25 cellular contexts compared by ENCODE assay signal in the genomic region with DNA sequence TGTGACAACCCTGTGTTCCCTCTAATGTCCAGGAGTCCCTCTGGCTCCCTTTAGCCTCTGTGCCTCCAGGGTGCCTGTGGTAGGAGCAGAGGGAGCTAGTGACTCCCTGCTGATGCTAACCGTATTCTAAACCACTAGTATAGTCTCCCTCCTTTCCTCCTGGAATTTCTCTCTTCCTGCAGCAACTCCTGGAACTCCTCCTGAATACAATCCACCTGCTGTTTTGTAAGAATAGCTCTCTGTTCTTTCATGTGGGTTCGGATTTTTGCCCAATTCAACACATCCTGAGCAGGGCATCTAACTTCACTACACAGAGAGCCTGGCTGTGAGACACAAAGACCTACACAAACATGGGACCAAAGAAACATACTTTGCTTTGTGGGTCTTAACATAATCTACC.
A peak's percentile ranks its signal among the peaks of the same experiment; 100 is the strongest.
DNase-seq lines count a peak whose midpoint lies in the region; ATAC-seq and TF ChIP-seq lines count a peak whose summit lies in the region.
"Had no signal": no experiment of that assay in that cellular context is flagged by ENCODE, and none has a peak within 500 bp of the region (broad histone marks: within the 10 kb centered on the region; RNA-seq: fewer than 3 reads in every experiment).

No MANE protein-coding gene starts in this region.

- H2AK5ac ChIP-seq in mesendoderm (ENCODE audit: low read length) (no peak overlapping the region), H9 (ENCODE audit: insufficient read length, low read length) (no peak overlapping the region)

- no peak overlapping the region for H2AFZ ChIP-seq in H9 (ENCODE audit: low read length)
- H2AFZ ChIP-seq: hepatocyte had no signal

- H3K56ac ChIP-seq in mesendoderm (ENCODE audit: low read length), result no peak overlapping the region
- H3K56ac ChIP-seq in H9 (ENCODE audit: insufficient read length, low read depth, low read length), result no peak overlapping the region

- CTCF ChIA-PET in A673 (lab: Charles Lee), result no interaction called here

- H3K4me3 ChIP-seq in mesendoderm (ENCODE audit: low read length), result no peak overlapping the region
- no peak overlapping the region for H3K4me3 ChIP-seq in A673 (ENCODE audit: low read depth, low read length, poor library complexity, severe bottlenecking)
- H3K4me3 ChIP-seq in testis, result no peak overlapping the region
- H3K4me3 ChIP-seq: HAP-1, hepatocyte, spleen, upper lobe of right lung had no signal

- H4K20me1 ChIP-seq in H9 (ENCODE audit: control insufficient read depth, insufficient read depth, insufficient read length), result no peaks in the 10 kb centered on the region

- H2BK120ac ChIP-seq in mesendoderm (ENCODE audit: low read depth, low read length) (no peak overlapping the region), H9 (ENCODE audit: low read depth, low read length, poor library complexity, severe bottlenecking) (no peak overlapping the region)

- no peak overlapping the region for H2BK5ac ChIP-seq in mesendoderm (ENCODE audit: low read length)
- H2BK5ac ChIP-seq in H9 (ENCODE audit: insufficient read length, low read length), result no peak overlapping the region

- H3K18ac ChIP-seq in mesendoderm (ENCODE audit: low read length) (no peak overlapping the region), H9 (ENCODE audit: insufficient read length, low read depth, low read length) (no peak overlapping the region)

- WGBS in mesendoderm (ENCODE audit: extremely low coverage, insufficient coverage, low lambda C conversion rate), result no CpG with 5 or more reads among the region's 2 CpGs
- no CpG with 5 or more reads among the region's 2 CpGs for WGBS in H9 (ENCODE audit: extremely low coverage, insufficient read length, low lambda C conversion rate)
- 71 to 81% methylated on average over 2 of the region's 2 CpGs for WGBS in testis, 2 donors

- H3K36me3 ChIP-seq in mesendoderm (ENCODE audit: control insufficient read depth, insufficient read depth, low read length) (no peaks in the 10 kb centered on the region), A673 (ENCODE audit: insufficient read depth, low read length, poor library complexity, severe bottlenecking) (no peaks in the 10 kb centered on the region), testis (ENCODE audit: low read depth, missing control alignments) (no peaks in the 10 kb centered on the region)
- H3K36me3 ChIP-seq: HAP-1, spleen, upper lobe of right lung had no signal

- peak overlapping the region; percentile 23 for H3K27ac Mint-ChIP-seq in stimulated activated naive CD8-positive, alpha-beta T cell treated with anti-CD3 and anti-CD28 coated beads, Interleukin-15, Interleukin-2, amounts not matched to agents 100 ng/mL and 50 ng/mL, for 24 hours
- H3K27ac Mint-ChIP-seq in activated T-helper 17 cell treated with anti-CD3 and anti-CD28 coated beads, Interleukin-2, amount 50 U/mL, for 72 hours, result peak overlapping the region; percentile 99
- H3K27ac Mint-ChIP-seq in H9, result no peak overlapping the region
- H3K27ac Mint-ChIP-seq: activated T-helper 1 cell treated with anti-CD3 and anti-CD28 coated beads, Interleukin-12 subunit alpha, Interleukin-12 subunit beta, Interleukin-2, Interleukin-4 antibody, amounts not matched to agents 30 ng/mL and 10 ng/mL and 1 ng/mL, durations not matched to agents 14 hours and 24 hours and 36 hours had no signal

- ATAC-seq in stimulated activated naive CD8-positive, alpha-beta T cell treated with anti-CD3 and anti-CD28 coated beads, Interleukin-15, Interleukin-2, amounts not matched to agents 100 U/mL and 50 U/mL, for 24 hours, result no peak
- ATAC-seq in activated T-helper 17 cell treated with anti-CD3 and anti-CD28 coated beads, Interleukin-2, amount 50 U/mL, for 72 hours (replicated peaks), result no peak
- ATAC-seq: foreskin keratinocyte, PC-3, upper lobe of right lung had no signal

- no peak for DNase-seq in stimulated activated naive CD8-positive, alpha-beta T cell treated with anti-CD3 and anti-CD28 coated beads, Interleukin-15, Interleukin-2, amounts not matched to agents 100 U/mL and 50 U/mL, for 24 hours
- DNase-seq in mesendoderm (peak; percentile 46), H9 (no peak), A673 (ENCODE audit: low spot score) (no peak), NCI-H2081 (lab: John Stamatoyannopoulos, UW) (no peak), testis (no peak)
- DNase-seq: activated CD4-positive, alpha-beta T cell treated with anti-CD3 and anti-CD28 coated beads for 4 hours; DMS153; effector CD4-positive, alpha-beta T cell; foreskin keratinocyte; NCI-H187; NCI-H82; PC-3; SHP77; spleen; stimulated activated CD4-positive, alpha-beta T cell treated with anti-CD3 and anti-CD28 coated beads, Interleukin-4, amount 100 ng/mL, for 24 hours; SW 1271; upper lobe of right lung had no signal

- no peak overlapping the region for H3K4me3 Mint-ChIP-seq in stimulated activated naive CD8-positive, alpha-beta T cell treated with anti-CD3 and anti-CD28 coated beads, Interleukin-15, Interleukin-2, amounts not matched to agents 100 ng/mL and 50 ng/mL, for 24 hours
- H3K4me3 Mint-ChIP-seq in activated T-helper 17 cell treated with anti-CD3 and anti-CD28 coated beads, Interleukin-2, amount 50 U/mL, for 72 hours, result peak overlapping the region; percentile 83
- H3K4me3 Mint-ChIP-seq in H9, result no peak overlapping the region
- H3K4me3 Mint-ChIP-seq: activated T-helper 1 cell treated with anti-CD3 and anti-CD28 coated beads, Interleukin-12 subunit alpha, Interleukin-12 subunit beta, Interleukin-2, Interleukin-4 antibody, amounts not matched to agents 30 ng/mL and 10 ng/mL and 1 ng/mL, durations not matched to agents 14 hours and 24 hours and 36 hours; CD14-positive monocyte had no signal

- H3K79me1 ChIP-seq in mesendoderm (ENCODE audit: low read length), result no peaks in the 10 kb centered on the region
- H3K79me1 ChIP-seq in H9 (ENCODE audit: insufficient read depth, low read depth, low read length, poor library complexity, severe bottlenecking), result no peaks in the 10 kb centered on the region

- H3K9me3 Mint-ChIP-seq in stimulated activated naive CD8-positive, alpha-beta T cell treated with anti-CD3 and anti-CD28 coated beads, Interleukin-15, Interleukin-2, amounts not matched to agents 100 ng/mL and 50 ng/mL, for 24 hours, result no peaks in the 10 kb centered on the region
- peaks cover 3% of the 10 kb centered on the region for H3K9me3 Mint-ChIP-seq in activated T-helper 17 cell treated with anti-CD3 and anti-CD28 coated beads, Interleukin-2, amount 50 U/mL, for 72 hours
- H3K9me3 Mint-ChIP-seq in H9, result no peaks in the 10 kb centered on the region
- H3K9me3 Mint-ChIP-seq: activated T-helper 1 cell treated with anti-CD3 and anti-CD28 coated beads, Interleukin-12 subunit alpha, Interleukin-12 subunit beta, Interleukin-2, Interleukin-4 antibody, amounts not matched to agents 30 ng/mL and 10 ng/mL and 1 ng/mL, durations not matched to agents 14 hours and 24 hours and 36 hours; CD14-positive monocyte had no signal

- H3K9ac ChIP-seq in mesendoderm (ENCODE audit: low read length) (no peak overlapping the region), H9 (ENCODE audit: extremely low read depth, insufficient read length, low read length) (no peak overlapping the region)
- H3K9ac ChIP-seq: KMS-11 had no signal

- H3K9me3 ChIP-seq in H9 (ENCODE audit: control insufficient read depth, low read depth, low read length), result no peaks in the 10 kb centered on the region
- H3K9me3 ChIP-seq in A673 (ENCODE audit: low read depth, low read length, poor library complexity, severe bottlenecking), result no peaks in the 10 kb centered on the region
- no peaks in the 10 kb centered on the region for H3K9me3 ChIP-seq in testis
- H3K9me3 ChIP-seq: HAP-1, spleen, upper lobe of right lung had no signal

- H2BK20ac ChIP-seq in H9 (ENCODE audit: low read depth, low read length, poor library complexity, severe bottlenecking), result no peak overlapping the region

- POLR2A ChIA-PET in A673 (lab: Charles Lee; ENCODE audit: low non-redundant PET), result no interaction called here

- H3K23ac ChIP-seq in mesendoderm (ENCODE audit: low read length), result no peak overlapping the region
- no peak overlapping the region for H3K23ac ChIP-seq in H9 (ENCODE audit: insufficient read length, low read depth, low read length)

- BruUV-seq in A673 (replicated peaks; lab: Mats Ljungman, UMichigan), result no TSS peak

- no peaks in the 10 kb centered on the region for H3K27me3 Mint-ChIP-seq in stimulated activated naive CD8-positive, alpha-beta T cell treated with anti-CD3 and anti-CD28 coated beads, Interleukin-15, Interleukin-2, amounts not matched to agents 100 ng/mL and 50 ng/mL, for 24 hours
- H3K27me3 Mint-ChIP-seq in activated T-helper 17 cell treated with anti-CD3 and anti-CD28 coated beads, Interleukin-2, amount 50 U/mL, for 72 hours, result no peaks in the 10 kb centered on the region
- H3K27me3 Mint-ChIP-seq in H9 (ENCODE audit: low read depth), result peaks cover 25% of the 10 kb centered on the region

- H4K91ac ChIP-seq in H9 (ENCODE audit: insufficient read length, low read depth, low read length), result no peak overlapping the region

- H4K5ac ChIP-seq in mesendoderm (ENCODE audit: low read length), result no peak overlapping the region
- no peak overlapping the region for H4K5ac ChIP-seq in H9 (ENCODE audit: insufficient read length, low read depth, low read length)

- H3K4ac ChIP-seq in mesendoderm (ENCODE audit: low read depth, low read length), result no peak overlapping the region
- H3K4ac ChIP-seq in H9 (ENCODE audit: low read depth, low read length), result no peak overlapping the region

- no peak overlapping the region for H3K27ac ChIP-seq in mesendoderm (ENCODE audit: low read depth, low read length)
- H3K27ac ChIP-seq in H9 (ENCODE audit: insufficient read length, low read depth, low read length), result no peak overlapping the region
- no peak overlapping the region for H3K27ac ChIP-seq in A673 (ENCODE audit: low read depth, low read length, poor library complexity, severe bottlenecking)
- H3K27ac ChIP-seq in testis, result no peak overlapping the region
- H3K27ac ChIP-seq: foreskin keratinocyte, hepatocyte, KMS-11, spleen, upper lobe of right lung had no signal

- H2BK15ac ChIP-seq in mesendoderm (replicated peaks; ENCODE audit: low read depth) (no peak overlapping the region), H9 (ENCODE audit: low read depth, low read length) (no peak overlapping the region)

- H3K4me1 ChIP-seq in mesendoderm (ENCODE audit: control insufficient read depth, low read depth, low read length), result no peaks in the 10 kb centered on the region
- H3K4me1 ChIP-seq in H9 (ENCODE audit: insufficient read depth, low read length), result no peaks in the 10 kb centered on the region
- no peaks in the 10 kb centered on the region for H3K4me1 ChIP-seq in A673 (ENCODE audit: insufficient read depth, low read length, poor library complexity, severe bottlenecking)
- no peaks in the 10 kb centered on the region for H3K4me1 ChIP-seq in testis
- H3K4me1 ChIP-seq: HAP-1, upper lobe of right lung had no signal

- no peaks in the 10 kb centered on the region for H3K79me2 ChIP-seq in mesendoderm (ENCODE audit: control insufficient read depth, insufficient read depth, low read length)
- H3K79me2 ChIP-seq in H9 (ENCODE audit: insufficient read depth, low read length), result no peaks in the 10 kb centered on the region
- H3K79me2 ChIP-seq: hepatocyte had no signal

- TF ChIP-seq CTCF in H9 (conservative IDR thresholded peaks at IDR 0.05) (no peak), A673 (conservative IDR thresholded peaks at IDR 0.05; ENCODE audit: low read depth, low read length) (no peak), testis (IDR thresholded peaks at IDR 0.05) (no peak)

- H3K23me2 ChIP-seq in H9 (ENCODE audit: insufficient read length, low read depth, low read length, poor library complexity, severe bottlenecking), result no peaks in the 10 kb centered on the region

- H3K4me1 Mint-ChIP-seq in stimulated activated naive CD8-positive, alpha-beta T cell treated with anti-CD3 and anti-CD28 coated beads, Interleukin-15, Interleukin-2, amounts not matched to agents 100 ng/mL and 50 ng/mL, for 24 hours (ENCODE audit: low read depth), result peaks cover 100% of the 10 kb centered on the region
- H3K4me1 Mint-ChIP-seq in activated T-helper 17 cell treated with anti-CD3 and anti-CD28 coated beads, Interleukin-2, amount 50 U/mL, for 72 hours, result peaks cover 68% of the 10 kb centered on the region
- peaks cover 6 to 9% of the 10 kb centered on the region in 2 experiments for H3K4me1 Mint-ChIP-seq in H9

- H4K8ac ChIP-seq in mesendoderm (ENCODE audit: low read depth, low read length) (no peak overlapping the region), H9 (replicated peaks; ENCODE audit: insufficient read length, low read depth, low read length) (no peak overlapping the region)

- intact Hi-C loops in A673 (cut with micrococcal nuclease; ENCODE audit: unreplicated experiment), result no loop called here
- intact Hi-C loops in testis (cut with DNase I; ENCODE audit: low total_unique reads), result no loop called here

- H3T11ph ChIP-seq in H9 (ENCODE audit: low read length), result no peak overlapping the region

- no peak overlapping the region for H3K4me2 ChIP-seq in mesendoderm (ENCODE audit: low read length)
- H3K4me2 ChIP-seq in H9 (ENCODE audit: insufficient read depth, insufficient read length, low read length), result no peak overlapping the region
- H3K4me2 ChIP-seq: hepatocyte, KMS-11 had no signal

- H3K27me3 ChIP-seq in mesendoderm (ENCODE audit: insufficient read depth, low read length, poor library complexity), result no peaks in the 10 kb centered on the region
- no peaks in the 10 kb centered on the region for H3K27me3 ChIP-seq in H9 (ENCODE audit: insufficient read depth, low read length)
- H3K27me3 ChIP-seq in A673 (replicated peaks; ENCODE audit: insufficient read depth, low read depth, low read length, poor library complexity), result peaks cover 58% of the 10 kb centered on the region
- no peaks in the 10 kb centered on the region for H3K27me3 ChIP-seq in testis
- H3K27me3 ChIP-seq: foreskin keratinocyte, hepatocyte, spleen, upper lobe of right lung had no signal

- no peak overlapping the region for H3K14ac ChIP-seq in H9 (ENCODE audit: insufficient read depth, low read length)

- H2BK12ac ChIP-seq in H9 (ENCODE audit: insufficient read length, low read depth, low read length), result no peak overlapping the region

- TF ChIP-seq POLR2A in testis (IDR thresholded peaks at IDR 0.05), result no peak

- peaks cover 4% of the 10 kb centered on the region for H3K36me3 Mint-ChIP-seq in stimulated activated naive CD8-positive, alpha-beta T cell treated with anti-CD3 and anti-CD28 coated beads, Interleukin-15, Interleukin-2, amounts not matched to agents 100 ng/mL and 50 ng/mL, for 24 hours (ENCODE audit: low read depth)
- peaks cover 15% of the 10 kb centered on the region for H3K36me3 Mint-ChIP-seq in activated T-helper 17 cell treated with anti-CD3 and anti-CD28 coated beads, Interleukin-2, amount 50 U/mL, for 72 hours (ENCODE audit: low read depth)
- no peaks in the 10 kb centered on the region for H3K36me3 Mint-ChIP-seq in H9 (ENCODE audit: insufficient read depth in 1 of 3, low read depth in 3 of 3)

Comparison
In these comparisons a context has a peak if more than half of its experiments do, and no peak if none do; other contexts are left out.
1. H3K27ac Mint-ChIP-seq: peak in stimulated activated naive CD8-positive, alpha-beta T cell treated with anti-CD3 and anti-CD28 coated beads, Interleukin-15, Interleukin-2, amounts not matched to agents 100 ng/mL and 50 ng/mL, for 24 hours (single experiment) and activated T-helper 17 cell treated with anti-CD3 and anti-CD28 coated beads, Interleukin-2, amount 50 U/mL, for 72 hours (single experiment); none in H9 (0 of 3).